ENCODE assay signal across 8 cellular contexts in the genomic region with DNA sequence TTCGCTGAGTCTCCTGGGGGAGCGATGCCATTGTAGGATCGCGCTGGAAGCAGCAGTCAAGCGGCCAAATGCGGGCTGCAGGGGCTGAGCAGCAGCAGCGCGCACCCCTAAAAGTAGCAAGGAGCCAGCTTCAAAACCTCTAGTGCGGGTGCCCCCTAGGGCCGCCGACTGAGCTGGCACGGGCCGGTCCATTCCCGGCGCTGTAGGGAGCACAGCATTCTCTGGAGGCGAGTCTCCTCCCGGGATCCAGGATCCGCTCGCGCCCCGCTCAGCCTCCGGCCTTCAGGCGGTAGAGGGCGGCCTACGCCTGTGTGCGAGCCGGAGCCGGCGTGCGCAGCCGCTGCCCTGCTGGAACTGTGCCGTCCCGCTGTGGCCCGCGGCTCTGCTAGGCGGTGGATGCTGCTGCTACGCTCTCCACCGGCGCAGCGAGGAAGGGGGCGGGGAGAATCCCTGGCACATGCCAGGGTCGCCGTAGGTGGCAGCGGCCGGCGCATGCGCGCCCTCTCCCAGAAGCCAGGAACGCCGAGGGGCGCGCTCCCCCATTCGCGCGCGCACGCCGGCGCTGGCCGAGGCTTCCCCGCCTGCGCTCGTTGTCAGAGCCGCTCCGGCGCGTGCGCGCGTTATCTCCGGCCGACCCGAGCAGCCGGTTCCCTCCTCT. TPM values are rescaled to one million over a fixed set of nuclear protein-coding genes. Genes with fewer than 3 reads are reported as not detected.
DNase-seq lines count a peak whose midpoint lies in the region; ATAC-seq and TF ChIP-seq lines count a peak whose summit lies in the region.

FUT8 (plus strand) TSS at position 542 of the 658 bp plus-strand sequence. CDS start 148,834 bp downstream, outside the sequence.

- peak within 1 kb of the TSS; percentile 85 to 99 (median 98) for H3K27ac Mint-ChIP-seq in immature natural killer cell

- no peaks in the 10 kb centered on the region for H3K36me3 Mint-ChIP-seq in immature natural killer cell

- peak within 1 kb of the TSS; percentile 69 to 100 (median 87) for H3K4me3 ChIP-seq in spleen

- DNase-seq in AG20443 (ENCODE audit: low spot score) (peak; percentile 97), NCI-H345 (lab: John Stamatoyannopoulos, UW) (peak; percentile 98), caudate nucleus (lab: John Stamatoyannopoulos, UW) (peak in 60 of 61 donors; percentile 71 to 98 (median 93)), immature natural killer cell (peak; percentile 87 to 95 (median 94)), spleen (peak; percentile 99)
- peak; percentile 81 to 94 (median 90) for DNase-seq in activated CD4-positive, CD25-positive, alpha-beta regulatory T cell (lab: John Stamatoyannopoulos, UW)

- H3K9me3 Mint-ChIP-seq in immature natural killer cell: no peaks in the 10 kb centered on the region

- H3K9me3 ChIP-seq in spleen: no peaks in the 10 kb centered on the region

- peaks cover 13 to 36% of the 10 kb centered on the region in 2 donors for H3K4me1 Mint-ChIP-seq in immature natural killer cell

- H3K36me3 ChIP-seq in spleen: no peaks in the 10 kb centered on the region

- ATAC-seq in GM19025 (IDR thresholded peaks at IDR 0.05; ENCODE audit: low read depth, unreplicated experiment) (peak; percentile 78), HG03280 (IDR thresholded peaks at IDR 0.05; ENCODE audit: unreplicated experiment) (peak; percentile 80)

- peaks cover 2 to 6% (median 4%) of the 10 kb centered on the region in 3 donors for H3K27me3 Mint-ChIP-seq in immature natural killer cell (ENCODE audit: low read depth in 3 of 3)

- peak; percentile 16 to 94 (median 88) for TF ChIP-seq POLR2A in spleen (IDR thresholded peaks at IDR 0.05)

- WGBS in spleen, 5 donors: 0 to 1% (median 0%) methylated on average over 29 to 74 of the region's 74 CpGs

- TF ChIP-seq CTCF in spleen (IDR thresholded peaks at IDR 0.05 in 8 of 11, conservative IDR thresholded peaks at IDR 0.05 in 3 of 11): peak; percentile 15 to 67 (median 47)

- peaks cover 9 to 47% (median 33%) of the 10 kb centered on the region in 6 donors for H3K4me1 ChIP-seq in spleen

- peaks cover 0 to 4% (median 0%) of the 10 kb centered on the region in 7 donors for H3K27me3 ChIP-seq in spleen (replicated peaks in 1 of 7)

- H3K4me3 Mint-ChIP-seq in immature natural killer cell: peak within 1 kb of the TSS; percentile 95 to 100 (median 99)

- intact Hi-C loops in spleen (cut with DNase I; ENCODE audit: low total_unique reads): loop anchor here (10.0 kb wide), 2 partner anchors 238 to 542 kb away; no protein-coding TSS in a partner anchor

- H3K27ac ChIP-seq in caudate nucleus (ENCODE audit: low read depth, low read length): peak within 1 kb of the TSS; percentile 94
- H3K27ac ChIP-seq in spleen: peak within 1 kb of the TSS; percentile 91 to 97 (median 94)

RNA-seq across cellular contexts. Expression of gene FUT8, which starts in this region (rescaled TPM):
- 10 to 100 TPM in 2 of 3 donors, 1 to 10 TPM in 1; 6.5 to 11.1 (median 11.0) TPM for polyA plus RNA-seq in immature natural killer cell
- total RNA-seq in spleen: 10 to 100 TPM; 41.9 to 75.1 (median 61.9) TPM
- 10 to 100 TPM in 1 of 3 donors, 1 to 10 TPM in 2; 9.4 to 13.8 (median 9.9) TPM for polyA plus RNA-seq in spleen

Comparison
In these comparisons a context has a peak if more than half of its experiments do, and no peak if none do; other contexts are left out.
1. Peak in every context shown above with its lines: DNase-seq, ATAC-seq, H3K4me3 ChIP-seq and H3K27ac ChIP-seq.